In genomic region chr1:37614105-37614504, GRCh38 we compare ENCODE assay signal across 8 cellular contexts. TPM values are rescaled to one million over a fixed set of nuclear protein-coding genes. Genes with fewer than 3 reads are reported as not detected.
"Had no signal": no experiment of that assay in that cellular context is flagged by ENCODE, and none has a peak within 500 bp of the region (broad histone marks: within the 10 kb centered on the region; RNA-seq: fewer than 3 reads in every experiment).

No MANE protein-coding gene starts in this region.

- H3K4me3 ChIP-seq: K562 had no signal

- H3K27ac ChIP-seq: HL-60 had no signal

- DNase-seq: IMR-90, KBM-7 had no signal

RNA-seq across cellular contexts. Expression of gene RSPO1, which starts 20.6 kb away (rescaled TPM):
- total RNA-seq: HepG2, HT-29, HT1080, IMR-90, K562 had no signal
- polyA plus RNA-seq: HepG2, IgD-negative memory B cell, IMR-90, K562 had no signal

RNA-seq across cellular contexts. Expression of gene DNALI1, which starts 57.4 kb away (rescaled TPM):
- total RNA-seq: HT1080 had no signal
- polyA plus RNA-seq: IgD-negative memory B cell had no signal
